11 cellular contexts compared by ENCODE assay signal in the genomic region with DNA sequence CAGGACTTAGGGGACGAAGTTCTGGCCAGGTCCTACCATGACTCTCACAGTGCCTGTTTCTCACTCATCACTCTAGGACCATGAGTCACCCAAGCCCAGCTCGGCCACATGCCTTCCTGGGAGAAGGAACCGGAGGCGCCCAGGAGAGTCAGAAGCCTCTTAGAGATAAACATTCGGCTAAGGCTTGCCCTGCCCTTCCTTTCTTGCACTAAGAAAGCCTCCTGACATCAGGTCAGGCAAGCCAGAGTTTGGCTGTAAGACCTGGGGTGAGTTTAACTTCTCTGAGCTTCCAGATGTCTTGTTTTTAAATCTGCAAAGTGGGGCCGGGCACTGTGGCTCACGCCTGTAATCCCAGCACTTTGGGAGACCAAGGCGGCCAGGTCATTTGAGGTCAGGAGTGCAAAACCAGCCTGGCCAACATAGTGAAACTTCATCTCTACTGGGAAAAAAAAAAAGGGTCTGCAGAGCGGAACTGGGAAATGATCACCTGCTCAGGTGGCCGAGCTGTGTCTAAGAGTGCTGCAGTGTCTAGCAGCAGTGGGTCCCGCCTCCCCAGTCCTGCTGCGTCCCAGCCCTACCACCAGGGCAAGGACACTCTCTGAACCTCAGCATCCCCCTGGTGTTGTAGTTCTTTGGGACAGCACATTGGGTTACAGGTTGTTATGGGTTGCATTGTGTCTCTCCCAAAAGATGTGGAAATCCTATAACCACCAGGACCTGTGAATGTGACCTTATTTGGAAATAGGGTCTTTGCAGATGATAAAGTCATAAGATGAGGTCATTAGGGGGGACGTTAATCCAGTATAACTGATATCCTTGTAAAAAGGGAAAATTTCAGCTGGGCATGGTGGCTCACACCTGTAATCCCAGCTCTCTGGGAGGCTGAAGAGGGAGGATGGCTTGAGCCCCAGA. TPM values are rescaled to one million over a fixed set of nuclear protein-coding genes. Genes with fewer than 3 reads are reported as not detected.
A peak's percentile ranks its signal among the peaks of the same experiment; 100 is the strongest.
DNase-seq lines count a peak whose midpoint lies in the region; ATAC-seq and TF ChIP-seq lines count a peak whose summit lies in the region.
"Had no signal": no experiment of that assay in that cellular context is flagged by ENCODE, and none has a peak within 500 bp of the region (broad histone marks: within the 10 kb centered on the region; RNA-seq: fewer than 3 reads in every experiment).

No MANE protein-coding gene starts in this region.

- BruUV-seq in MCF 10A (replicated peaks; lab: Mats Ljungman, UMichigan): no TSS peak

- no peaks in the 10 kb centered on the region for H3K9me3 Mint-ChIP-seq in MCF 10A (ENCODE audit: unreplicated experiment)
- no peaks in the 10 kb centered on the region for H3K9me3 Mint-ChIP-seq in T-cell

- no peaks in the 10 kb centered on the region for H3K36me3 ChIP-seq in breast epithelium
- peaks cover 0 to 4% of the 10 kb centered on the region in 2 donors for H3K36me3 ChIP-seq in thyroid gland

- H3K27me3 ChIP-seq in breast epithelium: no peaks in the 10 kb centered on the region
- H3K27me3 ChIP-seq in thyroid gland: no peaks in the 10 kb centered on the region
- H3K27me3 ChIP-seq: upper lobe of left lung had no signal

- peak overlapping the region; percentile 86 for H3K27ac Mint-ChIP-seq in MCF 10A (ENCODE audit: low read depth, unreplicated experiment)
- H3K27ac Mint-ChIP-seq in T-cell: no peak overlapping the region

- H3K4me1 ChIP-seq in breast epithelium (peaks cover 3 to 7% of the 10 kb centered on the region in 2 donors), thyroid gland (peaks cover 17 to 26% of the 10 kb centered on the region in 2 donors)

- CTCF ChIA-PET in MCF 10A (lab: Yijun Ruan, JAX): interaction anchor here (0.6 to 2.5 kb wide), 6 partner anchors 10 to 33 kb away, joined by 3 to 7 read pairs (median 3); no protein-coding TSS in a partner anchor
- CTCF ChIA-PET in T-cell (lab: Charles Lee): interaction anchor here in 1 of 2 donors (0.7 kb wide), 1 partner anchor 36 kb away, joined by 3 read pairs; no protein-coding TSS in a partner anchor

- no peak for TF ChIP-seq CTCF in MCF 10A (IDR thresholded peaks at IDR 0.05; ENCODE audit: unreplicated experiment)
- TF ChIP-seq CTCF in breast epithelium (IDR thresholded peaks at IDR 0.05): no peak
- peak; percentile 15 for TF ChIP-seq CTCF in fibroblast of the aortic adventitia (IDR thresholded peaks at IDR 0.05; ENCODE audit: insufficient read depth, low read length)
- no peak for TF ChIP-seq CTCF in thyroid gland (IDR thresholded peaks at IDR 0.05)

- POLR2A ChIA-PET in MCF 10A (lab: Yijun Ruan, JAX) (interaction anchor here (1.1 to 1.3 kb wide), 3 partner anchors 9 to 51 kb away, joined by 3 to 9 read pairs (median 4); no protein-coding TSS in a partner anchor), T-cell (lab: Charles Lee) (no interaction called here)

- peak; percentile 84 for DNase-seq in MCF 10A (ENCODE audit: unreplicated experiment)
- DNase-seq in breast epithelium (ENCODE audit: low spot score in 2 of 2): no peak
- DNase-seq in T-cell: no peak
- DNase-seq in fibroblast of the aortic adventitia (ENCODE audit: low read depth): peak; percentile 87
- DNase-seq in thyroid gland: no peak
- DNase-seq in stimulated activated CD4-positive, alpha-beta T cell treated with anti-CD3 and anti-CD28 coated beads, Interleukin-12 subunit alpha, Interleukin-12 subunit beta, amount 100 ng/mL, for 4 hours: no peak
- no peak for DNase-seq in foreskin melanocyte
- DNase-seq: GF-D8 had no signal

- H3K4me1 Mint-ChIP-seq in MCF 10A (ENCODE audit: insufficient read depth, unreplicated experiment) (peaks cover 17% of the 10 kb centered on the region), T-cell (peaks cover 29 to 31% (median 29%) of the 10 kb centered on the region in 3 donors)

- H3K4me3 ChIP-seq in breast epithelium (no peak overlapping the region), fibroblast of the aortic adventitia (ENCODE audit: low read depth, low read length) (no peak overlapping the region), thyroid gland (replicated peaks in 1 of 3) (no peak overlapping the region)
- H3K4me3 ChIP-seq: psoas muscle, upper lobe of left lung had no signal

- peak overlapping the region; percentile 65 for H3K4me3 Mint-ChIP-seq in MCF 10A (ENCODE audit: unreplicated experiment)
- H3K4me3 Mint-ChIP-seq in T-cell: peak overlapping the region in 2 of 3 donors; percentile 47 to 59

- H3K9me3 ChIP-seq in breast epithelium (no peaks in the 10 kb centered on the region), thyroid gland (no peaks in the 10 kb centered on the region)
- H3K9me3 ChIP-seq: psoas muscle, upper lobe of left lung had no signal

- intact Hi-C loops in MCF 10A (cut with micrococcal nuclease): no loop called here
- intact Hi-C loops in breast epithelium (cut with DNase I; ENCODE audit: low total_unique reads): no loop called here
- intact Hi-C loops in thyroid gland (cut with DNase I): no loop called here

- H3K27ac ChIP-seq in breast epithelium (no peak overlapping the region), thyroid gland (peak overlapping the region in 2 of 3 donors; percentile 2 to 46)
- H3K27ac ChIP-seq: psoas muscle had no signal

- WGBS in thyroid gland, 2 donors: 86 to 90% methylated on average over 13 of the region's 13 CpGs

- H3K36me3 Mint-ChIP-seq in MCF 10A (ENCODE audit: insufficient read depth, unreplicated experiment) (peaks cover 15% of the 10 kb centered on the region), T-cell (peaks cover 5% of the 10 kb centered on the region)

- no peak for TF ChIP-seq POLR2A in breast epithelium (IDR thresholded peaks at IDR 0.05)
- no peak for TF ChIP-seq POLR2A in thyroid gland (IDR thresholded peaks at IDR 0.05)

- ATAC-seq in T-cell (replicated peaks in 1 of 4) (no peak), HG03175 (IDR thresholded peaks at IDR 0.05; ENCODE audit: unreplicated experiment) (no peak)
- ATAC-seq: psoas muscle had no signal

- H3K27me3 Mint-ChIP-seq in MCF 10A (ENCODE audit: insufficient read depth, unreplicated experiment): no peaks in the 10 kb centered on the region
- peaks cover 0 to 7% of the 10 kb centered on the region in 2 donors for H3K27me3 Mint-ChIP-seq in T-cell

RNA-seq across cellular contexts. Expression of a gene that starts 1.8 kb away (rescaled TPM):
- 144 and 150 TPM in 2 replicates for total RNA-seq in MCF 10A (2022)
- 10 to 100 TPM; 30.1 to 42.6 (median 40.7) TPM for total RNA-seq in breast epithelium
- total RNA-seq in T-cell: 100 to 1,000 TPM in 3 of 5 donors, 10 to 100 TPM in 2; 45.3 to 113 (median 109) TPM
- total RNA-seq in fibroblast of the aortic adventitia (ENCODE audit: low replicate concordance): 51.6 and 95.8 TPM in 2 replicates
- total RNA-seq in thyroid gland: 10 to 100 TPM; 36.7 to 56.2 (median 50.1) TPM

Comparison
In these comparisons a context has a peak if more than half of its experiments do, and no peak if none do; other contexts are left out.
1. DNase-seq: peak in MCF 10A (single experiment) and fibroblast of the aortic adventitia (single experiment); none in breast epithelium (0 of 2), T-cell (0 of 34), thyroid gland (0 of 2), stimulated activated CD4-positive, alpha-beta T cell treated with anti-CD3 and anti-CD28 coated beads, Interleukin-12 subunit alpha, Interleukin-12 subunit beta, amount 100 ng/mL, for 4 hours (single experiment) and foreskin melanocyte (single experiment).
2. H3K27ac ChIP-seq: peak in thyroid gland (2 of 3); none in breast epithelium (0 of 2).